ENCODE assay signal across 14 cellular contexts in genomic region chr12:101552277-101552676, GRCh38. TPM values are rescaled to one million over a fixed set of nuclear protein-coding genes. Genes with fewer than 3 reads are reported as not detected.
A peak's percentile ranks its signal among the peaks of the same experiment; 100 is the strongest.
DNase-seq lines count a peak whose midpoint lies in the region; ATAC-seq and TF ChIP-seq lines count a peak whose summit lies in the region.
"Had no signal": no experiment of that assay in that cellular context is flagged by ENCODE, and none has a peak within 500 bp of the region (broad histone marks: within the 10 kb centered on the region; RNA-seq: fewer than 3 reads in every experiment).

No MANE protein-coding gene starts in this region.

- no peaks in the 10 kb centered on the region for H3K79me2 ChIP-seq in SK-N-SH (ENCODE audit: insufficient read depth)

- DNase-seq in SK-N-SH (no peak), RKO (ENCODE audit: low spot score) (peak; percentile 16), foreskin fibroblast (peak; percentile 6 to 8), GM19238 (ENCODE audit: insufficient read length, low spot score) (no peak)
- no peak for DNase-seq in stimulated activated CD4-positive, alpha-beta T cell treated with anti-CD3 and anti-CD28 coated beads, Interleukin-4, amount 100 ng/mL, for 4 hours
- DNase-seq: aorta, erythroblast, H9 had no signal

- H3K9ac ChIP-seq in SK-N-SH (no peak overlapping the region), skeletal muscle tissue (ENCODE audit: low read depth in 1 of 3, low read length in 3 of 3) (peak overlapping the region; percentile 14 to 73 (median 57))

- TF ChIP-seq CTCF in SK-N-SH (IDR thresholded peaks at IDR 0.05) (no peak), foreskin fibroblast (IDR thresholded peaks at IDR 0.05; ENCODE audit: low read depth, low read length) (no peak)

- ATAC-seq in SK-N-SH treated with all-trans-retinoic acid at 6 μM for 48 hours (peak; percentile 40; the same call in 1 of the 3 replicates), GM19467 (IDR thresholded peaks at IDR 0.05; ENCODE audit: unreplicated experiment) (no peak)

- no peak overlapping the region for H2AFZ ChIP-seq in SK-N-SH (ENCODE audit: low read depth)

- no peaks in the 10 kb centered on the region for H3K9me2 ChIP-seq in SK-N-SH

- H3K9me3 ChIP-seq in SK-N-SH (no peaks in the 10 kb centered on the region), skeletal muscle tissue (ENCODE audit: control insufficient read depth in 3 of 3, low read length in 3 of 3) (no peaks in the 10 kb centered on the region)

- WGBS in SK-N-SH (ENCODE audit: low lambda C conversion rate) = 6% methylated on average over 4 of the region's 4 CpGs

- no peak for TF ChIP-seq EP300 in SK-N-SH (IDR thresholded peaks at IDR 0.05; ENCODE audit: borderline replicate concordance in 1 of 2, low read depth in 1 of 2, low read length in 1 of 2)

- H3K36me3 ChIP-seq in SK-N-SH (replicated peaks in 1 of 2; ENCODE audit: control insufficient read depth in 1 of 2, insufficient read depth in 2 of 2, low read length in 1 of 2) (no peaks in the 10 kb centered on the region), skeletal muscle tissue (ENCODE audit: control insufficient read depth in 3 of 3, insufficient read depth in 3 of 3, low read length in 3 of 3) (no peaks in the 10 kb centered on the region)

- H3F3A ChIP-seq in SK-N-SH (replicated peaks; ENCODE audit: insufficient read depth) = no peaks in the 10 kb centered on the region

- H3K4me1 ChIP-seq in SK-N-SH (ENCODE audit: control insufficient read depth in 1 of 2, insufficient read depth in 2 of 2, low read depth in 1 of 2, low read length in 1 of 2) = no peaks in the 10 kb centered on the region
- peaks cover 13 to 27% (median 25%) of the 10 kb centered on the region in 3 donors for H3K4me1 ChIP-seq in skeletal muscle tissue (ENCODE audit: control insufficient read depth in 3 of 3, insufficient read depth in 3 of 3, low read length in 3 of 3)

- CTCF ChIA-PET in SK-N-SH (lab: Yijun Ruan, JAX) = no interaction called here

- H4K20me1 ChIP-seq in SK-N-SH (ENCODE audit: insufficient read depth) = no peaks in the 10 kb centered on the region

- H3K27me3 ChIP-seq in SK-N-SH (ENCODE audit: insufficient read depth) (no peaks in the 10 kb centered on the region; the same call in 1 of the 2 replicates), skeletal muscle tissue (ENCODE audit: control insufficient read depth in 3 of 3, insufficient read depth in 3 of 3, low read length in 3 of 3) (no peaks in the 10 kb centered on the region)

- TF ChIP-seq RAD21 in SK-N-SH (IDR thresholded peaks at IDR 0.05; ENCODE audit: low read length) = no peak

- POLR2A ChIA-PET in SK-N-SH (lab: Yijun Ruan, JAX) = no interaction called here

- H3K4me2 ChIP-seq in SK-N-SH = no peak overlapping the region

- H3K4me3 ChIP-seq in SK-N-SH (ENCODE audit: low read depth in 2 of 2, low read length in 1 of 2) (no peak overlapping the region), foreskin fibroblast (ENCODE audit: low read depth in 1 of 2, low read length in 2 of 2) (no peak overlapping the region), skeletal muscle tissue (ENCODE audit: low read length in 3 of 3) (no peak overlapping the region)

- H3K27ac ChIP-seq in SK-N-SH (ENCODE audit: low read depth in 2 of 2, low read length in 1 of 2) (no peak overlapping the region), skeletal muscle tissue (ENCODE audit: low read depth, low read length) (peak overlapping the region; percentile 85)

TF ChIP-seq in SK-N-SH treated with all-trans-retinoic acid at 6 μM for 48 hours, 23 proteins besides CTCF, POLR2A, EP300 and RAD21 (continues in another document):
- TF ChIP-seq SNAI2 (CRISPR knock-in tag; IDR thresholded peaks at IDR 0.05) = no peak
- TF ChIP-seq PATZ1 (CRISPR knock-in tag; IDR thresholded peaks at IDR 0.05; ENCODE audit: borderline replicate concordance) = no peak
- no peak for TF ChIP-seq CSDC2 (CRISPR knock-in tag; IDR thresholded peaks at IDR 0.05)
- no peak for TF ChIP-seq POU6F1 (CRISPR knock-in tag; IDR thresholded peaks at IDR 0.05; ENCODE audit: borderline replicate concordance, low read depth)
- TF ChIP-seq ZFP3 (CRISPR knock-in tag; IDR thresholded peaks at IDR 0.05) = no peak

TF ChIP-seq in SK-N-SH, 30 proteins besides CTCF, POLR2A, EP300 and RAD21:
- no peak for TF ChIP-seq RCOR1 (IDR thresholded peaks at IDR 0.05; ENCODE audit: low read length)
- TF ChIP-seq MAX (IDR thresholded peaks at IDR 0.05; ENCODE audit: low read depth) = no peak
- TF ChIP-seq ELF1 (IDR thresholded peaks at IDR 0.05) = no peak
- no peak for TF ChIP-seq TEAD4 (IDR thresholded peaks at IDR 0.05; ENCODE audit: borderline replicate concordance, insufficient read depth)

RNA-seq across cellular contexts. Expression of gene MYBPC1, which starts 42.5 kb away (rescaled TPM):
- polyA plus RNA-seq in SK-N-SH (2012; rRNA removed) = not detected in 2 replicates
- polyA plus RNA-seq in SK-N-SH (2012; cell fraction: cytosol; rRNA removed) = not detected in 2 replicates
- not detected in 2 replicates for polyA plus RNA-seq in SK-N-SH (2012; cell fraction: nucleus; rRNA removed)
- 2,201 TPM for total RNA-seq in skeletal muscle tissue
- total RNA-seq: aorta; H9; lung microvascular endothelial cell; pulmonary artery endothelial cell; T-helper 2 cell treated with Interferon-gamma antibody and Interleukin-4, amounts not matched to agents 100 ng/mL and 5 ng/mL, for 36 hours had no signal

Comparison
In these comparisons a context has a peak if more than half of its experiments do, and no peak if none do; other contexts are left out.
1. DNase-seq: peak in RKO (single experiment) and foreskin fibroblast (2 of 2); none in SK-N-SH (single experiment), GM19238 (single experiment) and stimulated activated CD4-positive, alpha-beta T cell treated with anti-CD3 and anti-CD28 coated beads, Interleukin-4, amount 100 ng/mL, for 4 hours (0 of 2).